Comparison of ENCODE assay signal across 8 cellular contexts in genomic region chr2:53787255-53787910, GRCh38. TPM values are rescaled to one million over a fixed set of nuclear protein-coding genes. Genes with fewer than 3 reads are reported as not detected.
A peak's percentile ranks its signal among the peaks of the same experiment; 100 is the strongest.
DNase-seq lines count a peak whose midpoint lies in the region; ATAC-seq and TF ChIP-seq lines count a peak whose summit lies in the region.

No MANE protein-coding gene starts in this region.

- no peaks in the 10 kb centered on the region for H3K9me2 ChIP-seq in neural cell (ENCODE audit: insufficient read depth, low read length)

- peak overlapping the region; percentile 63 for H2AFZ ChIP-seq in neural cell (ENCODE audit: low read depth, low read length)

- TF ChIP-seq CTCF in WI38 (IDR thresholded peaks at IDR 0.05; ENCODE audit: low read depth, low read length): no peak
- no peak for TF ChIP-seq CTCF in fibroblast of mammary gland (conservative IDR thresholded peaks at IDR 0.05; ENCODE audit: control insufficient read depth, insufficient read depth, low read depth, low read length)
- TF ChIP-seq CTCF in neural cell (IDR thresholded peaks at IDR 0.05; ENCODE audit: poor library complexity, severe bottlenecking): no peak

- H3K36me3 ChIP-seq in neural cell (ENCODE audit: insufficient read depth, low read length): no peaks in the 10 kb centered on the region

- DNase-seq in DMS 273 (lab: John Stamatoyannopoulos, UW; ENCODE audit: unreplicated experiment) (peak; percentile 50), DMS 273 treated with DMSO at 0.1 percent for 48 hours (lab: John Stamatoyannopoulos, UW) (no peak), HS-27A (ENCODE audit: low read depth) (peak; percentile 14), fibroblast of mammary gland (ENCODE audit: low read depth) (peak; percentile 41), posterior cingulate gyrus (no peak)

- H3K27me3 ChIP-seq in neural cell (ENCODE audit: insufficient read depth, low read depth, low read length): no peaks in the 10 kb centered on the region

- H3F3A ChIP-seq in neural cell (ENCODE audit: insufficient read depth, low read length, poor library complexity, severe bottlenecking): no peaks in the 10 kb centered on the region

- H3K4me2 ChIP-seq in neural cell (ENCODE audit: low read length): peak overlapping the region; percentile 69

- no peak for TF ChIP-seq EP300 in neural cell (conservative IDR thresholded peaks at IDR 0.05; ENCODE audit: poor library complexity, severe bottlenecking)

- H3K27ac ChIP-seq in neural cell (ENCODE audit: low read length): peak overlapping the region; percentile 89

- peaks cover 60% of the 10 kb centered on the region for H3K79me2 ChIP-seq in neural cell (replicated peaks; ENCODE audit: insufficient read depth, low read length)

- H4K20me1 ChIP-seq in neural cell (ENCODE audit: insufficient read depth): no peaks in the 10 kb centered on the region

- peak overlapping the region; percentile 91 for H3K9ac ChIP-seq in neural cell (ENCODE audit: low read length)

- no peaks in the 10 kb centered on the region for H3K9me3 ChIP-seq in neural cell (ENCODE audit: low read length)

- H3K4me3 ChIP-seq in WI38 (ENCODE audit: low read depth, low read length) (peak overlapping the region; percentile 88), fibroblast of mammary gland (ENCODE audit: control insufficient read depth, low read depth, low read length) (peak overlapping the region; percentile 92), neural cell (ENCODE audit: low read length) (peak overlapping the region; percentile 76)

- no peak for TF ChIP-seq RAD21 in neural cell (conservative IDR thresholded peaks at IDR 0.05)

- ATAC-seq in GM21526 (IDR thresholded peaks at IDR 0.05; ENCODE audit: low FRiP score, unreplicated experiment): peak; percentile 44

- intact Hi-C loops in posterior cingulate gyrus (cut with DNase I): no loop called here

TF ChIP-seq in neural cell, 6 proteins besides CTCF, POLR2A, EP300 and RAD21:
- no peak for TF ChIP-seq SMC3 (conservative IDR thresholded peaks at IDR 0.05; ENCODE audit: poor library complexity)
- TF ChIP-seq POLR2AphosphoS5 (IDR thresholded peaks at IDR 0.05): no peak
- no peak for TF ChIP-seq REST (IDR thresholded peaks at IDR 0.05; ENCODE audit: borderline replicate concordance)
- TF ChIP-seq EZH2 (IDR thresholded peaks at IDR 0.05; ENCODE audit: borderline replicate concordance, insufficient read depth, low read length, poor library complexity, severe bottlenecking): no peak
- no peak for TF ChIP-seq MXI1 (conservative IDR thresholded peaks at IDR 0.05; ENCODE audit: poor library complexity, severe bottlenecking)
- TF ChIP-seq TAF1 (IDR thresholded peaks at IDR 0.05; ENCODE audit: low read depth): no peak

RNA-seq across cellular contexts. Expression of gene ERLEC1, which starts 0.5 kb away (rescaled TPM):
- polyA plus RNA-seq in neural cell: 88.6 and 89.6 TPM in 2 replicates
- 91.9 and 101 TPM in 2 replicates for polyA minus RNA-seq in neural cell

RNA-seq across cellular contexts. Expression of gene ASB3, which starts 0.6 kb away (rescaled TPM):
- polyA plus RNA-seq in neural cell: 54.3 and 60.4 TPM in 2 replicates
- polyA minus RNA-seq in neural cell: 112 and 114 TPM in 2 replicates

RNA-seq across cellular contexts. Expression of gene CHAC2, which starts 19.8 kb away (rescaled TPM):
- 6.3 and 7.7 TPM in 2 replicates for polyA plus RNA-seq in neural cell
- 5.1 and 7.4 TPM in 2 replicates for polyA minus RNA-seq in neural cell

Comparison
In these comparisons a context has a peak if more than half of its experiments do, and no peak if none do; other contexts are left out.
1. DNase-seq: peak in DMS 273 (single experiment), HS-27A (single experiment) and fibroblast of mammary gland (single experiment); none in DMS 273 treated with DMSO at 0.1 percent for 48 hours (single experiment) and posterior cingulate gyrus (0 of 10).
2. Peak in every context shown above with its lines, with median percentiles within 50 percentile points of each other: H3K4me3 ChIP-seq.